In the genomic region with DNA sequence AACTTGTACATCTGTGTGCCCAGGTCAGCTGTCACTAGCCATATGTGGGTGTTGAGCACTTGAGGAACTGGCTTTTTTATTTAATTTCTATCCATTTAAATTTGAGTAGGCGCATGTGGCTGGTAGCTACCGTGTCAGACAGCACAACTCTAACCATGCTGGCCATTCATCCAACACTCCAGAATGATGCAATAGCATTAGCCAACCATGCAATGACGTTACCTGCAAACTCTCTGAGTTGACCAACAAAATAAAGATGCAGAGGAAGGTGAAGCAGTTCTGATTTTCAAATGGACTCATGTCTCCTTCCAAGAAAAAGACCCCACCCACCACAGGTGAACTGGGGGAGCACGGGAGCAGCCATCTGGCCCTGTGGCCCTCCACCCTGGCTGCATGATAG, we compare ENCODE assay signal across 19 cellular contexts. TPM values are rescaled to one million over a fixed set of nuclear protein-coding genes. Genes with fewer than 3 reads are reported as not detected.
DNase-seq lines count a peak whose midpoint lies in the region; FAIRE-seq and TF ChIP-seq lines count a peak whose summit lies in the region.
"Had no signal": no experiment of that assay in that cellular context is flagged by ENCODE, and none has a peak within 500 bp of the region (broad histone marks: within the 10 kb centered on the region; RNA-seq: fewer than 3 reads in every experiment).

No MANE protein-coding gene starts in this region.

- no peaks in the 10 kb centered on the region for H3K36me3 Mint-ChIP-seq in type B pancreatic cell
- H3K36me3 Mint-ChIP-seq: IgD-negative memory B cell had no signal

- TF ChIP-seq RAD21 in Ishikawa (IDR thresholded peaks at IDR 0.05; ENCODE audit: low read depth), result no peak

- H3K4me1 ChIP-seq in BLaER1 treated with 17β-estradiol and CSF1 and Interleukin-3, amounts not matched to agents 10 nM and 100 nM, result peaks cover 57 to 88% (median 75%) of the 10 kb centered on the region in 10 experiments

- no peak overlapping the region for H3K4me3 ChIP-seq in BLaER1 treated with 17β-estradiol and CSF1 and Interleukin-3, amounts not matched to agents 10 nM and 100 nM
- H3K4me3 ChIP-seq in bronchial epithelial cell (ENCODE audit: low read depth, low read length) (no peak overlapping the region), H7 (ENCODE audit: insufficient read depth, low read depth, low read length) (no peak overlapping the region)

- H3K27ac Mint-ChIP-seq in type B pancreatic cell, result no peak overlapping the region

- H3K27me3 ChIP-seq in BLaER1 treated with 17β-estradiol and CSF1 and Interleukin-3, amounts not matched to agents 10 nM and 100 nM, result no peaks in the 10 kb centered on the region
- H3K27me3 ChIP-seq in bronchial epithelial cell (ENCODE audit: control insufficient read depth, insufficient read depth, low read length) (no peaks in the 10 kb centered on the region), H7 (ENCODE audit: control insufficient read depth, insufficient read depth, low read length) (no peaks in the 10 kb centered on the region)

- no peaks in the 10 kb centered on the region for H4K20me1 ChIP-seq in BLaER1 treated with 17β-estradiol and CSF1 and Interleukin-3, amounts not matched to agents 10 nM and 100 nM

- DNase-seq in bronchial epithelial cell (ENCODE audit: low read depth), result peak; percentile 81
- DNase-seq in renal cortical epithelial cell (ENCODE audit: low read depth), result peak; percentile 60
- no peak for DNase-seq in NCI-H146 (lab: John Stamatoyannopoulos, UW)
- no peak for DNase-seq in H7
- DNase-seq in nucleus accumbens (lab: John Stamatoyannopoulos, UW), result no peak
- no peak for DNase-seq in type B pancreatic cell (ENCODE audit: extremely low spot score, unreplicated experiment)
- DNase-seq: DMS79 treated with DMSO at 0.1 percent for 48 hours, NCI-H1092 treated with DMSO at 0.1 percent for 48 hours, NCI-H2081 treated with DMSO at 0.1 percent for 48 hours, NCI-H446 treated with DMSO at 0.1 percent for 48 hours, NCI-H748 treated with DMSO at 0.1 percent for 48 hours, SHP77 treated with DMSO at 0.1 percent for 48 hours had no signal

- H3K9me3 Mint-ChIP-seq in type B pancreatic cell, result no peaks in the 10 kb centered on the region
- H3K9me3 Mint-ChIP-seq: IgD-negative memory B cell had no signal

- no peaks in the 10 kb centered on the region for H3K9me3 ChIP-seq in BLaER1 treated with 17β-estradiol and CSF1 and Interleukin-3, amounts not matched to agents 10 nM and 100 nM (replicated peaks in 1 of 11)

- H3K27me3 Mint-ChIP-seq in type B pancreatic cell, result peaks cover 16% of the 10 kb centered on the region
- H3K27me3 Mint-ChIP-seq: IgD-negative memory B cell had no signal

- H3K9ac ChIP-seq in BLaER1 treated with 17β-estradiol and CSF1 and Interleukin-3, amounts not matched to agents 10 nM and 100 nM, result 0 out of 22 replicates have a peak overlapping the region, but pooled peaks of 3 of the 11 experiments have one; percentile 2 to 52 (median 34)

- FAIRE-seq in bronchial epithelial cell (lab: Jason Lieb, UNC), result no peak
- FAIRE-seq: A204.1 had no signal

- peaks cover 7% of the 10 kb centered on the region for H3K4me1 Mint-ChIP-seq in type B pancreatic cell (ENCODE audit: unreplicated experiment)

- peak overlapping the region; percentile 80 to 93 (median 89) for H3K4me2 ChIP-seq in BLaER1 treated with 17β-estradiol and CSF1 and Interleukin-3, amounts not matched to agents 10 nM and 100 nM

- no peak overlapping the region for H3K4me3 Mint-ChIP-seq in type B pancreatic cell

- no peaks in the 10 kb centered on the region for H3K36me3 ChIP-seq in BLaER1 treated with 17β-estradiol and CSF1 and Interleukin-3, amounts not matched to agents 10 nM and 100 nM
- H3K36me3 ChIP-seq in bronchial epithelial cell (ENCODE audit: control insufficient read depth, insufficient read depth, low read length) (no peaks in the 10 kb centered on the region), H7 (replicated peaks; ENCODE audit: control insufficient read depth, insufficient read depth, low read length) (no peaks in the 10 kb centered on the region)

- TF ChIP-seq CTCF in bronchial epithelial cell (IDR thresholded peaks at IDR 0.05; ENCODE audit: insufficient read depth, low read length, severe bottlenecking) (no peak), type B pancreatic cell (conservative IDR thresholded peaks at IDR 0.05) (no peak)

- no peak for TF ChIP-seq EP300 in Ishikawa (IDR thresholded peaks at IDR 0.05; ENCODE audit: borderline replicate concordance)

- peak overlapping the region in 9 of 11 experiments; percentile 81 to 93 (median 89); a peak in 14 of 22 replicates for H3K27ac ChIP-seq in BLaER1 treated with 17β-estradiol and CSF1 and Interleukin-3, amounts not matched to agents 10 nM and 100 nM
- H3K27ac ChIP-seq: C4-2B, HL-60 had no signal

TF ChIP-seq in Ishikawa, 13 proteins besides CTCF, POLR2A, EP300 and RAD21:
- TF ChIP-seq CEBPB (IDR thresholded peaks at IDR 0.05) (peak; percentile 84), TEAD4 (IDR thresholded peaks at IDR 0.05) (no peak), EGR1 (IDR thresholded peaks at IDR 0.05) (no peak), FOXM1 (IDR thresholded peaks at IDR 0.05; ENCODE audit: borderline replicate concordance, low read depth) (no peak), CREB1 (IDR thresholded peaks at IDR 0.05; ENCODE audit: low read depth) (no peak), TCF12 (IDR thresholded peaks at IDR 0.05; ENCODE audit: low read depth) (no peak), YY1 (IDR thresholded peaks at IDR 0.05; ENCODE audit: low read depth) (no peak), ZBTB7A (IDR thresholded peaks at IDR 0.05; ENCODE audit: low read depth) (no peak), TAF1 (IDR thresholded peaks at IDR 0.05; ENCODE audit: low read depth) (no peak), NFIC (IDR thresholded peaks at IDR 0.05) (no peak)
- TF ChIP-seq, protein P1, sequence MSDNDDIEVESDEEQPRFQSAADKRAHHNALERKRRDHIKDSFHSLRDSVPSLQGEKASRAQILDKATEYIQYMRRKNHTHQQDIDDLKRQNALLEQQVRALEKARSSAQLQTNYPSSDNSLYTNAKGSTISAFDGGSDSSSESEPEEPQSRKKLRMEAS (IDR thresholded peaks at IDR 0.05), result 0 out of 2 replicates have a peak, but pooled peaks have one; percentile 32
- TF ChIP-seq, protein P2, sequence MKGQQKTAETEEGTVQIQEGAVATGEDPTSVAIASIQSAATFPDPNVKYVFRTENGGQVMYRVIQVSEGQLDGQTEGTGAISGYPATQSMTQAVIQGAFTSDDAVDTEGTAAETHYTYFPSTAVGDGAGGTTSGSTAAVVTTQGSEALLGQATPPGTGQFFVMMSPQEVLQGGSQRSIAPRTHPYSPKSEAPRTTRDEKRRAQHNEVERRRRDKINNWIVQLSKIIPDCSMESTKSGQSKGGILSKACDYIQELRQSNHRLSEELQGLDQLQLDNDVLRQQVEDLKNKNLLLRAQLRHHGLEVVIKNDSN (IDR thresholded peaks at IDR 0.05), result no peak

RNA-seq across cellular contexts. Expression of a gene that starts 24.5 kb away (rescaled TPM):
- 11.1 and 12.8 TPM in 2 replicates for total RNA-seq in bronchial epithelial cell
- total RNA-seq in renal cortical epithelial cell, result 33.7 and 38.3 TPM in 2 replicates
- 15.7 and 18.4 TPM in 2 replicates for total RNA-seq in H7 (2014; rRNA removed; shearing (Covaris generic))
- total RNA-seq in type B pancreatic cell (ENCODE audit: low replicate concordance), result 22.9 and 56.2 TPM in 2 replicates
- total RNA-seq: G401 had no signal

Comparison
In these comparisons a context has a peak if more than half of its experiments do, and no peak if none do; other contexts are left out.
1. DNase-seq: peak in bronchial epithelial cell (single experiment) and renal cortical epithelial cell (single experiment); none in NCI-H146 (single experiment), H7 (single experiment), nucleus accumbens (0 of 56) and type B pancreatic cell (single experiment).